12 cellular contexts compared by ENCODE assay signal in genomic region chr15:22134941-22135566, GRCh38. TPM values are rescaled to one million over a fixed set of nuclear protein-coding genes. Genes with fewer than 3 reads are reported as not detected.
A peak's percentile ranks its signal among the peaks of the same experiment; 100 is the strongest.
DNase-seq lines count a peak whose midpoint lies in the region; ATAC-seq and TF ChIP-seq lines count a peak whose summit lies in the region.
"Not testable (repeated sequence)": the region's sequence is repeated elsewhere in the genome, so short reads cannot be mapped to it uniquely, and the experiment has no call there.
"Had no signal": no experiment of that assay in that cellular context is flagged by ENCODE, and none has a peak within 500 bp of the region (broad histone marks: within the 10 kb centered on the region; RNA-seq: fewer than 3 reads in every experiment).

No MANE protein-coding gene starts in this region.

- not testable (repeated sequence) for H3K27ac ChIP-seq in CD8-positive, alpha-beta T cell (ENCODE audit: low read depth, low read length)

- H3K27ac Mint-ChIP-seq in CD8-positive, alpha-beta T cell; activated CD8-positive, alpha-beta T cell treated with anti-CD3 and anti-CD28 coated beads for 36 hours; central memory CD8-positive, alpha-beta T cell (ENCODE audit: low read depth): not testable (repeated sequence)

- not testable (repeated sequence) for H3K4me1 ChIP-seq in CD8-positive, alpha-beta T cell (ENCODE audit: insufficient read depth, low read length)

- H3K36me3 ChIP-seq in CD8-positive, alpha-beta T cell (ENCODE audit: insufficient read depth, low read length) = not testable (repeated sequence)

- not testable (repeated sequence) for H3K4me3 Mint-ChIP-seq in CD8-positive, alpha-beta T cell; activated CD8-positive, alpha-beta T cell treated with anti-CD3 and anti-CD28 coated beads for 36 hours; central memory CD8-positive, alpha-beta T cell

- CTCF ChIA-PET in CD8-positive, alpha-beta T cell (lab: Charles Lee); activated CD8-positive, alpha-beta T cell treated with anti-CD3 and anti-CD28 coated beads for 36 hours (lab: Charles Lee): not testable (repeated sequence)

- POLR2A ChIA-PET in CD8-positive, alpha-beta T cell (lab: Charles Lee); activated CD8-positive, alpha-beta T cell treated with anti-CD3 and anti-CD28 coated beads for 36 hours (lab: Charles Lee): not testable (repeated sequence)

- intact Hi-C loops in CD8-positive, alpha-beta T cell (cut with DNase I, micrococcal nuclease); activated CD8-positive, alpha-beta T cell treated with anti-CD3 and anti-CD28 coated beads for 36 hours (cut with micrococcal nuclease): not testable (repeated sequence)

- DNase-seq in CD8-positive, alpha-beta T cell; activated CD8-positive, alpha-beta T cell treated with anti-CD3 and anti-CD28 coated beads for 36 hours; central memory CD8-positive, alpha-beta T cell (ENCODE audit: low spot score in 2 of 2): not testable (repeated sequence)

- not testable (repeated sequence) for TF ChIP-seq CTCF in CD8-positive, alpha-beta T cell (IDR thresholded peaks at IDR 0.05); activated CD8-positive, alpha-beta T cell treated with anti-CD3 and anti-CD28 coated beads for 36 hours (IDR thresholded peaks at IDR 0.05)

- not testable (repeated sequence) for H3K27me3 ChIP-seq in CD8-positive, alpha-beta T cell (ENCODE audit: insufficient read depth, low read length)

- H3K9me3 Mint-ChIP-seq in CD8-positive, alpha-beta T cell; activated CD8-positive, alpha-beta T cell treated with anti-CD3 and anti-CD28 coated beads for 36 hours; central memory CD8-positive, alpha-beta T cell: not testable (repeated sequence)

- not testable (repeated sequence) for H3K4me3 ChIP-seq in CD8-positive, alpha-beta T cell (ENCODE audit: low read depth, low read length)

- not testable (repeated sequence) for H3K4me1 Mint-ChIP-seq in CD8-positive, alpha-beta T cell (ENCODE audit: low read depth); activated CD8-positive, alpha-beta T cell treated with anti-CD3 and anti-CD28 coated beads for 36 hours (ENCODE audit: low read depth); central memory CD8-positive, alpha-beta T cell

- not testable (repeated sequence) for H3K9me3 ChIP-seq in CD8-positive, alpha-beta T cell (ENCODE audit: low read length)

- H3K36me3 Mint-ChIP-seq in CD8-positive, alpha-beta T cell; activated CD8-positive, alpha-beta T cell treated with anti-CD3 and anti-CD28 coated beads for 36 hours (ENCODE audit: low read depth); central memory CD8-positive, alpha-beta T cell (ENCODE audit: insufficient read depth): not testable (repeated sequence)

- peak; percentile 69 for ATAC-seq in CD8-positive, alpha-beta T cell
- ATAC-seq in GM18868 (IDR thresholded peaks at IDR 0.05; ENCODE audit: unreplicated experiment) (peak; percentile 75), GM19468 (IDR thresholded peaks at IDR 0.05; ENCODE audit: extremely low read depth, unreplicated experiment) (peak; percentile 37), GM21825 (IDR thresholded peaks at IDR 0.05; ENCODE audit: unreplicated experiment) (peak; percentile 60), HG03175 (IDR thresholded peaks at IDR 0.05; ENCODE audit: unreplicated experiment) (peak; percentile 72)
- ATAC-seq in activated CD8-positive, alpha-beta T cell treated with anti-CD3 and anti-CD28 coated beads for 36 hours = peak; percentile 34
- peak; percentile 67 for ATAC-seq in central memory CD8-positive, alpha-beta T cell (replicated peaks; ENCODE audit: extremely low read depth, poor library complexity, severe bottlenecking)

- not testable (repeated sequence) for H3K27me3 Mint-ChIP-seq in CD8-positive, alpha-beta T cell (ENCODE audit: low read depth); activated CD8-positive, alpha-beta T cell treated with anti-CD3 and anti-CD28 coated beads for 36 hours; central memory CD8-positive, alpha-beta T cell

RNA-seq across cellular contexts. Expression of gene OR4M2, which starts 54.7 kb away (rescaled TPM):
- total RNA-seq in CD8-positive, alpha-beta T cell = not detected
- total RNA-seq in activated CD8-positive, alpha-beta T cell treated with anti-CD3 and anti-CD28 coated beads for 36 hours = not detected
- total RNA-seq: A172, GM23248, H9, HFFc6, MCF 10A had no signal
